ENCODE assay signal across 22 cellular contexts in genomic region chr5:108386345-108387061, GRCh38. TPM values are rescaled to one million over a fixed set of nuclear protein-coding genes. Genes with fewer than 3 reads are reported as not detected.
DNase-seq lines count a peak whose midpoint lies in the region; ATAC-seq, FAIRE-seq and TF ChIP-seq lines count a peak whose summit lies in the region.
"Had no signal": no experiment of that assay in that cellular context is flagged by ENCODE, and none has a peak within 500 bp of the region (broad histone marks: within the 10 kb centered on the region; RNA-seq: fewer than 3 reads in every experiment).

No MANE protein-coding gene starts in this region.

- H3K23ac ChIP-seq in mesenchymal stem cell (ENCODE audit: low read length in 2 of 2): no peak overlapping the region

- no TSS peak for BruUV-seq in K562 (replicated peaks; lab: Mats Ljungman, UMichigan)

- POLR2A ChIA-PET in K562 (lab: Yijun Ruan, JAX): no interaction called here

- no peak overlapping the region for H3K4me3 ChIP-seq in AG10803 (ENCODE audit: low read length)
- H3K4me3 ChIP-seq in K562: no peak overlapping the region
- no peak overlapping the region for H3K4me3 ChIP-seq in mesenchymal stem cell (ENCODE audit: insufficient read depth in 1 of 2, low read depth in 1 of 2, low read length in 2 of 2)
- H3K4me3 ChIP-seq in mucosa of descending colon: no peak overlapping the region
- H3K4me3 ChIP-seq: thyroid gland had no signal

- no peak for TF ChIP-seq RAD21 in K562 (CRISPR knock-in tag; conservative IDR thresholded peaks at IDR 0.05 in 1 of 2, IDR thresholded peaks at IDR 0.05 in 1 of 2)

- no peaks in the 10 kb centered on the region for H4K20me1 ChIP-seq in K562 (replicated peaks; ENCODE audit: control insufficient read depth, insufficient read depth, low read length)

- TF ChIP-seq CTCF in AG10803 (conservative IDR thresholded peaks at IDR 0.05; ENCODE audit: low read length): no peak
- no peak for TF ChIP-seq CTCF in HFFc6 (IDR thresholded peaks at IDR 0.05)
- no peak for TF ChIP-seq CTCF in K562 (IDR thresholded peaks at IDR 0.05 in 2 of 3, conservative IDR thresholded peaks at IDR 0.05 in 1 of 3; ENCODE audit: insufficient read depth in 2 of 3, low read depth in 1 of 3, low read length in 3 of 3)
- TF ChIP-seq CTCF in mucosa of descending colon (IDR thresholded peaks at IDR 0.05): no peak

- no peaks in the 10 kb centered on the region for H3K27me3 ChIP-seq in K562 (ENCODE audit: control insufficient read depth in 2 of 2, insufficient read depth in 2 of 2, low read length in 2 of 2)
- no peaks in the 10 kb centered on the region for H3K27me3 ChIP-seq in mesenchymal stem cell (ENCODE audit: control insufficient read depth in 1 of 2, insufficient read depth in 1 of 2, low read length in 2 of 2)
- H3K27me3 ChIP-seq: thyroid gland had no signal

- no peak for FAIRE-seq in K562 (lab: Jason Lieb, UNC)
- FAIRE-seq: GM18507 had no signal

- H3K27ac Mint-ChIP-seq in HFFc6: peak overlapping the region; percentile 3; the same call in 1 of the 2 replicates
- H3K27ac Mint-ChIP-seq: activated CD8-positive, alpha-beta T cell treated with anti-CD3 and anti-CD28 coated beads for 36 hours; activated naive CD8-positive, alpha-beta T cell treated with anti-CD3 and anti-CD28 coated beads for 36 hours; mesothelial cell of epicardium; stimulated activated memory B cell treated with anti-CD40 and anti-IgM and Interleukin-4, amounts not matched to agents 10 μg/mL and 1 μg/mL and 100 μg/mL, for 72 hours had no signal

- H2BK12ac ChIP-seq in mesenchymal stem cell (ENCODE audit: low read length in 2 of 2): no peak overlapping the region

- TF ChIP-seq POLR2A in K562 (conservative IDR thresholded peaks at IDR 0.05) (no peak), erythroblast (IDR thresholded peaks at IDR 0.05; ENCODE audit: low read length) (no peak)

- H3K14ac ChIP-seq in mesenchymal stem cell (ENCODE audit: low read length in 2 of 2): no peak overlapping the region

- peaks cover 2% of the 10 kb centered on the region for H3K27me3 Mint-ChIP-seq in HFFc6 (ENCODE audit: insufficient read depth)
- H3K27me3 Mint-ChIP-seq: activated CD8-positive, alpha-beta T cell treated with anti-CD3 and anti-CD28 coated beads for 36 hours; activated naive CD8-positive, alpha-beta T cell treated with anti-CD3 and anti-CD28 coated beads for 36 hours; stimulated activated memory B cell treated with anti-CD40 and anti-IgM and Interleukin-4, amounts not matched to agents 10 μg/mL and 1 μg/mL and 100 μg/mL, for 72 hours had no signal

- no peak overlapping the region for H2BK5ac ChIP-seq in mesenchymal stem cell (ENCODE audit: low read depth, low read length, poor library complexity, severe bottlenecking)

- 58% methylated on average over 3 of the region's 3 CpGs for WGBS in K562 (ENCODE audit: insufficient coverage, low coverage, missing lambda C conversion rate)
- WGBS in mesenchymal stem cell: 69% methylated on average over 3 of the region's 3 CpGs

- H3K4me3 Mint-ChIP-seq in HFFc6: no peak overlapping the region
- H3K4me3 Mint-ChIP-seq: activated CD8-positive, alpha-beta T cell treated with anti-CD3 and anti-CD28 coated beads for 36 hours; activated naive CD8-positive, alpha-beta T cell treated with anti-CD3 and anti-CD28 coated beads for 36 hours; mesothelial cell of epicardium; stimulated activated memory B cell treated with anti-CD40 and anti-IgM and Interleukin-4, amounts not matched to agents 10 μg/mL and 1 μg/mL and 100 μg/mL, for 72 hours had no signal

- H2AFZ ChIP-seq in K562 (ENCODE audit: low read depth, low read length): 0 out of 2 replicates have a peak overlapping the region, but pooled peaks have one; percentile 1
- no peak overlapping the region for H2AFZ ChIP-seq in mesenchymal stem cell (ENCODE audit: low read depth, low read length)

- H3K4me1 ChIP-seq in K562 (replicated peaks in 1 of 2; ENCODE audit: control insufficient read depth in 2 of 2, insufficient read depth in 2 of 2, low read length in 2 of 2) (peaks cover 9% of the 10 kb centered on the region in 2 experiments), mesenchymal stem cell (ENCODE audit: control insufficient read depth, insufficient read depth, low read depth, low read length) (no peaks in the 10 kb centered on the region), mucosa of descending colon (ENCODE audit: low read depth) (no peaks in the 10 kb centered on the region)

- peaks cover 23% of the 10 kb centered on the region for H3K4me1 Mint-ChIP-seq in HFFc6 (ENCODE audit: low read depth)

- intact Hi-C loops in K562 (cut with micrococcal nuclease): loop anchor here (10.0 kb wide), 1 partner anchor 338 kb away; no protein-coding TSS in a partner anchor
- intact Hi-C loops in mucosa of descending colon (cut with DNase I, micrococcal nuclease): no loop called here

- H4K8ac ChIP-seq in mesenchymal stem cell (ENCODE audit: low read length): no peak overlapping the region

- H2BK15ac ChIP-seq in mesenchymal stem cell (ENCODE audit: low read depth, poor library complexity, severe bottlenecking): no peak overlapping the region

- no peak overlapping the region for H3K18ac ChIP-seq in mesenchymal stem cell (ENCODE audit: low read depth in 1 of 2, low read length in 2 of 2)

- DNase-seq in AG10803 (ENCODE audit: low read depth): peak; percentile 45
- DNase-seq in HFFc6: peak; percentile 16
- no peak for DNase-seq in K562 (ENCODE audit: extremely low read depth in 1 of 4, low spot score in 3 of 4)
- DNase-seq in mesenchymal stem cell: peak; percentile 82
- DNase-seq in RKO (ENCODE audit: low spot score): no peak
- no peak for DNase-seq in erythroblast (lab: John Stamatoyannopoulos, UW)
- DNase-seq in mucosa of descending colon: no peak
- DNase-seq: activated CD4-positive, CD25-positive, alpha-beta regulatory T cell; activated CD8-positive, alpha-beta T cell treated with anti-CD3 and anti-CD28 coated beads for 36 hours; activated naive CD8-positive, alpha-beta T cell treated with anti-CD3 and anti-CD28 coated beads for 36 hours; activated T-cell treated with anti-CD3 and anti-CD28 coated beads, Interleukin-2, amount 50 U/mL, for 48 hours; CD8-positive, alpha-beta memory T cell; cortex of kidney; DND-41; NCI-H2107; SIG-M5; thyroid gland had no signal

- TF ChIP-seq EP300 in K562 (IDR thresholded peaks at IDR 0.05; ENCODE audit: low read length): no peak

- in situ Hi-C loops in K562 (cut with MboI): no loop called here

- peaks cover 6% of the 10 kb centered on the region; the same call in 2 of the 3 replicates for H3K79me2 ChIP-seq in K562 (ENCODE audit: control insufficient read depth, insufficient read depth, low read length)

- H3K79me1 ChIP-seq in mesenchymal stem cell (replicated peaks; ENCODE audit: low read length, poor library complexity, severe bottlenecking): peaks cover 6% of the 10 kb centered on the region

- no peak overlapping the region for H3K9ac ChIP-seq in K562 (ENCODE audit: insufficient read depth in 1 of 2, low read depth in 2 of 2, low read length in 2 of 2)
- peak overlapping the region; percentile 47 for H3K9ac ChIP-seq in mesenchymal stem cell (ENCODE audit: low read length)

- no peaks in the 10 kb centered on the region for H3K36me3 ChIP-seq in K562 (ENCODE audit: control insufficient read depth, insufficient read depth, low read length)
- no peaks in the 10 kb centered on the region for H3K36me3 ChIP-seq in mesenchymal stem cell (ENCODE audit: control insufficient read depth in 1 of 2, insufficient read depth in 2 of 2, low read depth in 1 of 2, low read length in 2 of 2)
- H3K36me3 ChIP-seq in mucosa of descending colon (ENCODE audit: low read depth): no peaks in the 10 kb centered on the region
- H3K36me3 ChIP-seq: thyroid gland had no signal

- ATAC-seq in K562 (no peak), HG02571 (IDR thresholded peaks at IDR 0.05; ENCODE audit: unreplicated experiment) (no peak), mucosa of descending colon (no peak)
- ATAC-seq: activated CD8-positive, alpha-beta T cell treated with anti-CD3 and anti-CD28 coated beads for 36 hours; left lobe of liver; stimulated activated memory B cell treated with anti-CD40 and anti-IgM and Interleukin-4, amounts not matched to agents 10 μg/mL and 1 μg/mL and 100 μg/mL, for 72 hours had no signal

- H3K27ac ChIP-seq in K562 (ENCODE audit: extremely low read depth, low read depth, low read length) (no peak overlapping the region), mesenchymal stem cell (ENCODE audit: low read length, poor library complexity, severe bottlenecking) (no peak overlapping the region)
- H3K27ac ChIP-seq: thyroid gland had no signal

- 0 out of 2 replicates have a peak, but pooled peaks cover 4% of the 10 kb centered on the region for H3K36me3 Mint-ChIP-seq in HFFc6 (ENCODE audit: low read depth)
- H3K36me3 Mint-ChIP-seq: mesothelial cell of epicardium; stimulated activated memory B cell treated with anti-CD40 and anti-IgM and Interleukin-4, amounts not matched to agents 10 μg/mL and 1 μg/mL and 100 μg/mL, for 72 hours had no signal

- H2AK5ac ChIP-seq in mesenchymal stem cell (ENCODE audit: low read length, severe bottlenecking): no peak overlapping the region

- H4K91ac ChIP-seq in mesenchymal stem cell (ENCODE audit: low read length): no peak overlapping the region

- no peak overlapping the region for H3K4me2 ChIP-seq in K562 (ENCODE audit: insufficient read depth, low read length)
- no peak overlapping the region for H3K4me2 ChIP-seq in mesenchymal stem cell (ENCODE audit: low read length, poor library complexity, severe bottlenecking)

- H2BK120ac ChIP-seq in mesenchymal stem cell (ENCODE audit: low read depth, low read length): no peak overlapping the region

- no peaks in the 10 kb centered on the region for H3K9me1 ChIP-seq in K562 (ENCODE audit: control insufficient read depth, insufficient read depth, low read length)

- CTCF ChIA-PET in K562 (lab: Yijun Ruan, JAX; ENCODE audit: low intra/inter-chr PET ratio): no interaction called here

- no peak overlapping the region for H3K4ac ChIP-seq in mesenchymal stem cell (ENCODE audit: low read depth in 1 of 2, low read length in 2 of 2)

- H3K9me3 ChIP-seq in K562 (replicated peaks; ENCODE audit: control insufficient read depth, insufficient read depth, low read depth, low read length) (no peaks in the 10 kb centered on the region), mesenchymal stem cell (ENCODE audit: control insufficient read depth, low read length) (no peaks in the 10 kb centered on the region), mucosa of descending colon (no peaks in the 10 kb centered on the region)
- H3K9me3 ChIP-seq: thyroid gland had no signal

- H3K9me3 Mint-ChIP-seq in HFFc6: no peaks in the 10 kb centered on the region
- H3K9me3 Mint-ChIP-seq: activated CD8-positive, alpha-beta T cell treated with anti-CD3 and anti-CD28 coated beads for 36 hours; activated naive CD8-positive, alpha-beta T cell treated with anti-CD3 and anti-CD28 coated beads for 36 hours; CD8-positive, alpha-beta memory T cell; mesothelial cell of epicardium; stimulated activated memory B cell treated with anti-CD40 and anti-IgM and Interleukin-4, amounts not matched to agents 10 μg/mL and 1 μg/mL and 100 μg/mL, for 72 hours had no signal

RNA-seq across cellular contexts. Expression of gene FBXL17, which starts 4.6 kb away (rescaled TPM):
- 10 to 100 TPM in 5 of 6 experiments, 1 to 10 TPM in 1; 8.2 to 13.1 (median 10.8) TPM for total RNA-seq in HFFc6 (2021; fragmentation: NEBNext Ultra II Directional; extraction: Animal tissue kit (Norgen Biotek cat#: 25700))
- 5.1 and 5.3 TPM in 2 replicates for total RNA-seq in K562 (2011; cell fraction: chromatin; rRNA removed; ENCODE audit: low replicate concordance)
- 4.3 and 4.8 TPM in 2 replicates for total RNA-seq in K562 (2011; cell fraction: nucleolus; rRNA removed)
- 3.3 and 4.2 TPM in 2 replicates for total RNA-seq in K562 (2011; cell fraction: nucleoplasm; rRNA removed)
- 1.8 and 2.2 TPM in 2 replicates for total RNA-seq in K562 (2014; rRNA removed)
- 4.1 and 5.2 TPM in 2 replicates for total RNA-seq in K562 (2014; rRNA removed; fragmentation: Illumina TruSeq; extraction: Trizol)
- total RNA-seq in K562 (2015; rRNA removed; fragmentation: Illumina TruSeq; extraction: Trizol): 5.0 and 5.4 TPM in 2 replicates
- 3.0 and 3.1 TPM in 2 replicates for total RNA-seq in K562 (2021)
- 0.87 and 1.3 TPM in 2 replicates for polyA plus RNA-seq in K562 (2011; rRNA removed)
- polyA plus RNA-seq in K562 (2011; cell fraction: cytosol; rRNA removed): 0.40 and 0.54 TPM in 2 replicates
- 1.4 and 2.2 TPM in 2 replicates for polyA plus RNA-seq in K562 (2011; cell fraction: nucleus; rRNA removed)
- polyA plus RNA-seq in K562 (2012): 5.0 and 6.3 TPM in 2 replicates
- 2.0 and 2.1 TPM in 2 replicates for polyA plus RNA-seq in K562 (2014; fragmentation: Illumina TruSeq; extraction: Trizol)
- under 1 TPM; 0.32 to 0.48 TPM for polyA plus RNA-seq in K562 (2014; fragmentation: Nextera tagmentation; extraction: Ambion mirVana)
- 1.2 and 2.5 TPM in 2 replicates for polyA plus RNA-seq in K562 (2014; rRNA removed)
- polyA minus RNA-seq in K562 (2011; rRNA and poly(A)+ RNA removed): 1.3 and 4.4 TPM in 2 replicates
- 0.55 and 1.3 TPM in 2 replicates for polyA minus RNA-seq in K562 (2011; cell fraction: cytosol; rRNA and poly(A)+ RNA removed)
- 4.8 and 7.8 TPM in 2 replicates for polyA minus RNA-seq in K562 (2011; cell fraction: nucleus; rRNA and poly(A)+ RNA removed)
- 8.7 TPM for polyA plus RNA-seq in mesenchymal stem cell (2013, experiment 1 of 2)
- 9.1 TPM for polyA plus RNA-seq in mesenchymal stem cell (2013, experiment 2 of 2)
- 10 to 100 TPM; 22.8 to 25.6 (median 23.8) TPM for total RNA-seq in mucosa of descending colon

Comparison
In these comparisons a context has a peak if more than half of its experiments do, and no peak if none do; other contexts are left out.
1. DNase-seq: peak in AG10803 (single experiment), HFFc6 (single experiment) and mesenchymal stem cell (single experiment); none in K562 (0 of 4), RKO (single experiment), erythroblast (0 of 2) and mucosa of descending colon (0 of 3).